Comparison of ENCODE assay signal across 8 cellular contexts in the genomic region with DNA sequence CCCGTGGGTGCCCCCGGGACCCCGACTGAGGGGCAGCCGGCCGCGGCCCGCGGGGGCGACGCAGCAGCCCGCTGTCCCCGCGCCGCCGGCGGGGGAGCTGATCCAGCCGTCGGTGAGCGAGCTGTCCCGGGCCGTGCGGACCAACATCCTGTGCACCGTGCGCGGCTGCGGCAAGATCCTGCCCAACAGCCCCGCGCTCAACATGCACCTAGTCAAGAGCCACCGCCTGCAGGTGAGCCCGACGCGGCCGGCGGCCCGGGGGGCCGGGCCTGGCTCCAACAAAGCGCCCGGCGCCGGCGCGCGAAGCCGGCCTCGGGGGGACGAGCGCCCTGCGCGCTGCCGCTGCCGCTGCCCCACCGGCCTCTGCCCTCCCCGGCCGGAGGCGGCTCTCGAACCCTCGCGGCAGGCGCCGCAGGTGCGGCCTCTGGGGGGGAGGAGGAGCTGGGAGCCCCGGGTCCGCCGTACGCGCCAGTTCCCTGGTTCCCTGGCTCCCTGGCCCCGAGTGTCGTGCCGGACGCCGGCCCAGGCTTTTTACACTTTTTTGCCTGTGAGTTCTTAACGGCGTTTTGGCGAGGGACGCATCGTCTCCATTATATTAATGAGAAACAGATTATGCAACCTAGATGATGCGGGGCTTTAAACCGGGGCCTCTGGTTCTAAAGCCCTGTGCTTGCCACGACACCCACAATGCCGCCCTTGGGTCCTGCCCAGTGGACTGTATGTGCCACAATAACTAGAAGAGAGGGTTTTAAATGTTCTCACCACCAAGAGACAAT. TPM values are rescaled to one million over a fixed set of nuclear protein-coding genes. Genes with fewer than 3 reads are reported as not detected.
DNase-seq lines count a peak whose midpoint lies in the region; ATAC-seq and TF ChIP-seq lines count a peak whose summit lies in the region.

No MANE protein-coding gene starts in this region.

- no peaks in the 10 kb centered on the region for H3K27me3 ChIP-seq in CD4-positive, CD25-positive, alpha-beta regulatory T cell (ENCODE audit: control insufficient read depth, insufficient read depth, low read length)

- H3K4me3 ChIP-seq in CD4-positive, CD25-positive, alpha-beta regulatory T cell (ENCODE audit: low read depth, low read length) = peak overlapping the region; percentile 89
- H3K4me3 ChIP-seq in coronary artery = peak overlapping the region; percentile 97
- peak overlapping the region; percentile 70 for H3K4me3 ChIP-seq in lower leg skin (ENCODE audit: low read depth, poor library complexity, severe bottlenecking)

- H3K9me3 ChIP-seq in CD4-positive, CD25-positive, alpha-beta regulatory T cell (ENCODE audit: control insufficient read depth in 2 of 2, low read length in 2 of 2) = no peaks in the 10 kb centered on the region

- TF ChIP-seq CTCF in coronary artery (IDR thresholded peaks at IDR 0.05) (no peak), lower leg skin (IDR thresholded peaks at IDR 0.05) (no peak)

- H3K27me3 Mint-ChIP-seq in CD4-positive, CD25-positive, alpha-beta regulatory T cell = no peaks in the 10 kb centered on the region

- peaks cover 15% of the 10 kb centered on the region for H3K4me1 ChIP-seq in CD4-positive, CD25-positive, alpha-beta regulatory T cell (ENCODE audit: control insufficient read depth, insufficient read depth, low read length, poor library complexity, severe bottlenecking)

- WGBS in lower leg skin, 2 donors = 0 to 1% methylated on average over 9 of the region's 80 CpGs

- peak overlapping the region; percentile 3 for H3K27ac ChIP-seq in CD4-positive, CD25-positive, alpha-beta regulatory T cell (ENCODE audit: insufficient read depth, low read length, poor library complexity, severe bottlenecking)
- H3K27ac ChIP-seq in coronary artery = peak overlapping the region; percentile 13 to 80

- intact Hi-C loops in lower leg skin (cut with DNase I; ENCODE audit: low total_unique reads) = no loop called here

- peaks cover 11 to 49% (median 26%) of the 10 kb centered on the region in 4 donors for H3K4me1 Mint-ChIP-seq in CD4-positive, CD25-positive, alpha-beta regulatory T cell

- peak overlapping the region; percentile 87 to 95 (median 91) for H3K4me3 Mint-ChIP-seq in CD4-positive, CD25-positive, alpha-beta regulatory T cell

- peaks cover 7% of the 10 kb centered on the region for H3K36me3 ChIP-seq in CD4-positive, CD25-positive, alpha-beta regulatory T cell (ENCODE audit: control insufficient read depth, insufficient read depth, low read length)

- no peaks in the 10 kb centered on the region for H3K9me3 Mint-ChIP-seq in CD4-positive, CD25-positive, alpha-beta regulatory T cell

- TF ChIP-seq POLR2A in lower leg skin (IDR thresholded peaks at IDR 0.05) = no peak

- peak overlapping the region; percentile 60 to 89 (median 77) for H3K27ac Mint-ChIP-seq in CD4-positive, CD25-positive, alpha-beta regulatory T cell

- peaks cover 3% of the 10 kb centered on the region for H3K36me3 Mint-ChIP-seq in CD4-positive, CD25-positive, alpha-beta regulatory T cell

- peak; percentile 49 to 52 for ATAC-seq in CD4-positive, CD25-positive, alpha-beta regulatory T cell (ENCODE audit: low read depth in 2 of 2)
- ATAC-seq in GM19452 (IDR thresholded peaks at IDR 0.05; ENCODE audit: unreplicated experiment) (peak; percentile 52), HG03521 (IDR thresholded peaks at IDR 0.05; ENCODE audit: unreplicated experiment) (peak; percentile 45)

- peak; percentile 43 to 70 (median 45) for DNase-seq in CD4-positive, CD25-positive, alpha-beta regulatory T cell
- DNase-seq in UCSD-AML1 (lab: John Stamatoyannopoulos, UW; ENCODE audit: unreplicated experiment) = peak; percentile 59
- no peak for DNase-seq in coronary artery (ENCODE audit: low spot score)
- no peak for DNase-seq in lower leg skin (ENCODE audit: low spot score in 2 of 2)
- DNase-seq in stimulated activated CD4-positive, alpha-beta T cell treated with anti-CD3 and anti-CD28 coated beads, TNF-alpha, amount 100 ng/mL, for 24 hours (ENCODE audit: low read depth in 3 of 3) = peak; percentile 8 to 37 (median 18)
- no peak for DNase-seq in NCI-H1105 (lab: John Stamatoyannopoulos, UW)

RNA-seq across cellular contexts. Expression of gene ATMIN, which starts 0.5 kb away (rescaled TPM):
- total RNA-seq in CD4-positive, CD25-positive, alpha-beta regulatory T cell = 32.7 TPM
- polyA plus RNA-seq in CD4-positive, CD25-positive, alpha-beta regulatory T cell = 10 to 100 TPM; 25.9 to 42.9 (median 32.0) TPM
- 10 to 100 TPM; 33.3 to 51.7 (median 41.9) TPM for total RNA-seq in lower leg skin

RNA-seq across cellular contexts. Expression of gene CENPN, which starts 29.1 kb away (rescaled TPM):
- total RNA-seq in CD4-positive, CD25-positive, alpha-beta regulatory T cell = 13.5 TPM
- polyA plus RNA-seq in CD4-positive, CD25-positive, alpha-beta regulatory T cell = 10 to 100 TPM in 1 of 4 donors, 1 to 10 TPM in 3; 3.4 to 11.6 (median 6.8) TPM
- total RNA-seq in lower leg skin = 1 to 10 TPM; 3.8 to 5.2 (median 4.9) TPM

RNA-seq across cellular contexts. Expression of gene CMC2, which starts 29.5 kb away (rescaled TPM):
- total RNA-seq in CD4-positive, CD25-positive, alpha-beta regulatory T cell = 78.1 TPM
- 100 to 1,000 TPM; 158 to 210 (median 173) TPM for polyA plus RNA-seq in CD4-positive, CD25-positive, alpha-beta regulatory T cell
- 10 to 100 TPM; 19.6 to 52.9 (median 32.6) TPM for total RNA-seq in lower leg skin

RNA-seq across cellular contexts. Expression of gene C16orf46, which starts 40.9 kb away (rescaled TPM):
- not detected for total RNA-seq in CD4-positive, CD25-positive, alpha-beta regulatory T cell
- under 1 TPM in 2 of 4 donors, not detected in 2; 0.32 to 0.57 TPM for polyA plus RNA-seq in CD4-positive, CD25-positive, alpha-beta regulatory T cell
- total RNA-seq in lower leg skin = 1 to 10 TPM in 2 of 4 donors, under 1 TPM in 2; 0.54 to 2.5 (median 1.3) TPM

Comparison
In these comparisons a context has a peak if more than half of its experiments do, and no peak if none do; other contexts are left out.
1. DNase-seq: peak in CD4-positive, CD25-positive, alpha-beta regulatory T cell (3 of 3), UCSD-AML1 (single experiment) and stimulated activated CD4-positive, alpha-beta T cell treated with anti-CD3 and anti-CD28 coated beads, TNF-alpha, amount 100 ng/mL, for 24 hours (3 of 3); none in coronary artery (single experiment), lower leg skin (0 of 2) and NCI-H1105 (single experiment).
2. Peak in every context shown above with its lines, with median percentiles within 50 percentile points of each other: ATAC-seq and H3K4me3 ChIP-seq.